Comparison of ENCODE assay signal across 9 cellular contexts in genomic region chr1:2190491-2190976, GRCh38. TPM values are rescaled to one million over a fixed set of nuclear protein-coding genes. Genes with fewer than 3 reads are reported as not detected.
A peak's percentile ranks its signal among the peaks of the same experiment; 100 is the strongest.
DNase-seq lines count a peak whose midpoint lies in the region; ATAC-seq and TF ChIP-seq lines count a peak whose summit lies in the region.
"Had no signal": no experiment of that assay in that cellular context is flagged by ENCODE, and none has a peak within 500 bp of the region (broad histone marks: within the 10 kb centered on the region; RNA-seq: fewer than 3 reads in every experiment).

No MANE protein-coding gene starts in this region.

- H4K91ac ChIP-seq in H9 (ENCODE audit: insufficient read length, low read depth, low read length), result no peak overlapping the region

- TF ChIP-seq POLR2A in uterus (IDR thresholded peaks at IDR 0.05), result no peak

- H2AK5ac ChIP-seq in H9 (ENCODE audit: insufficient read length, low read length), result no peak overlapping the region

- H3K4me3 ChIP-seq in muscle layer of colon (ENCODE audit: low read depth in 1 of 2, low read length in 2 of 2) (peak overlapping the region; percentile 22 to 76), uterus (peak overlapping the region; percentile 51 to 67)

- intact Hi-C loops in Right ventricle myocardium inferior (cut with DNase I), result loop anchor here (5.0 to 10.0 kb wide), 2 partner anchors 354 to 1182 kb away; no protein-coding TSS in a partner anchor
- intact Hi-C loops in cardiac septum (cut with DNase I), result no loop called here
- intact Hi-C loops in dendritic cell treated with granulocyte-macrophage colony-stimulating factor and Interleukin-4, amounts not matched to agents 40 ng/mL and 50 ng/mL, for 4 days (cut with micrococcal nuclease), result no loop called here
- intact Hi-C loops in uterus (cut with DNase I; ENCODE audit: low total_unique reads), result no loop called here

- H3K79me2 ChIP-seq in H9 (ENCODE audit: insufficient read depth, low read length), result no peaks in the 10 kb centered on the region; the same call in 1 of the 2 replicates

- no peaks in the 10 kb centered on the region for H3K79me1 ChIP-seq in H9 (ENCODE audit: insufficient read depth, low read depth, low read length, poor library complexity, severe bottlenecking)

- TF ChIP-seq CTCF in uterus (IDR thresholded peaks at IDR 0.05), result no peak
- no peak for TF ChIP-seq CTCF in H9 (conservative IDR thresholded peaks at IDR 0.05)
- no peak for TF ChIP-seq CTCF in foreskin keratinocyte (conservative IDR thresholded peaks at IDR 0.05)

- H3K27ac ChIP-seq in muscle layer of colon (ENCODE audit: low read depth, low read length), result peak overlapping the region; percentile 97
- peak overlapping the region; percentile 94 to 97 for H3K27ac ChIP-seq in uterus
- no peak overlapping the region for H3K27ac ChIP-seq in H9 (ENCODE audit: insufficient read length, low read depth, low read length)
- H3K27ac ChIP-seq in foreskin keratinocyte, result no peak overlapping the region

- no peak overlapping the region for H2BK15ac ChIP-seq in H9 (ENCODE audit: low read depth, low read length)

- H3K4ac ChIP-seq in H9 (ENCODE audit: low read depth, low read length), result no peak overlapping the region

- H3K27me3 Mint-ChIP-seq in dendritic cell treated with granulocyte-macrophage colony-stimulating factor and Interleukin-4, amounts not matched to agents 40 ng/mL and 50 ng/mL, for 4 days, result no peaks in the 10 kb centered on the region
- H3K27me3 Mint-ChIP-seq in H9 (ENCODE audit: low read depth), result no peaks in the 10 kb centered on the region

- H3K9me3 ChIP-seq in muscle layer of colon (ENCODE audit: low read length), result no peaks in the 10 kb centered on the region
- no peaks in the 10 kb centered on the region for H3K9me3 ChIP-seq in uterus
- no peaks in the 10 kb centered on the region for H3K9me3 ChIP-seq in H9 (ENCODE audit: control insufficient read depth, low read depth, low read length)

- peak; percentile 1 for ATAC-seq in Right ventricle myocardium inferior
- no peak for ATAC-seq in foreskin keratinocyte

- no peak overlapping the region for H2BK20ac ChIP-seq in H9 (ENCODE audit: low read depth, low read length, poor library complexity, severe bottlenecking)

- peaks cover 37% of the 10 kb centered on the region for H3K36me3 Mint-ChIP-seq in dendritic cell treated with granulocyte-macrophage colony-stimulating factor and Interleukin-4, amounts not matched to agents 40 ng/mL and 50 ng/mL, for 4 days (ENCODE audit: low read depth)
- H3K36me3 Mint-ChIP-seq in H9 (ENCODE audit: insufficient read depth in 1 of 3, low read depth in 3 of 3), result peaks cover 7 to 20% (median 15%) of the 10 kb centered on the region in 3 experiments; a peak in 6 of 7 replicates

- no peak overlapping the region for H3K18ac ChIP-seq in H9 (ENCODE audit: insufficient read length, low read depth, low read length)

- no peak overlapping the region for H3K23ac ChIP-seq in H9 (ENCODE audit: insufficient read length, low read depth, low read length)

- peak overlapping the region; percentile 75 for H3K27ac Mint-ChIP-seq in dendritic cell treated with granulocyte-macrophage colony-stimulating factor and Interleukin-4, amounts not matched to agents 40 ng/mL and 50 ng/mL, for 4 days
- H3K27ac Mint-ChIP-seq in H9, result 0 out of 7 replicates have a peak overlapping the region, but pooled peaks of 1 of the 3 experiments have one; percentile 20

- no peak overlapping the region for H2BK12ac ChIP-seq in H9 (ENCODE audit: insufficient read length, low read depth, low read length)

- peaks cover 5% of the 10 kb centered on the region for H3K23me2 ChIP-seq in H9 (ENCODE audit: insufficient read length, low read depth, low read length, poor library complexity, severe bottlenecking)

- no CpG with 5 or more reads among the region's 19 CpGs for WGBS in H9 (ENCODE audit: extremely low coverage, insufficient read length, low lambda C conversion rate)

- no peak overlapping the region for H3K14ac ChIP-seq in H9 (ENCODE audit: insufficient read depth, low read length)

- no peaks in the 10 kb centered on the region for H3K9me3 Mint-ChIP-seq in dendritic cell treated with granulocyte-macrophage colony-stimulating factor and Interleukin-4, amounts not matched to agents 40 ng/mL and 50 ng/mL, for 4 days
- no peaks in the 10 kb centered on the region for H3K9me3 Mint-ChIP-seq in H9

- peaks cover 39% of the 10 kb centered on the region for H3K4me1 Mint-ChIP-seq in dendritic cell treated with granulocyte-macrophage colony-stimulating factor and Interleukin-4, amounts not matched to agents 40 ng/mL and 50 ng/mL, for 4 days (ENCODE audit: low read depth)
- peaks cover 10 to 12% of the 10 kb centered on the region in 2 experiments; a peak in 3 of 4 replicates for H3K4me1 Mint-ChIP-seq in H9

- no peaks in the 10 kb centered on the region for H4K20me1 ChIP-seq in H9 (ENCODE audit: control insufficient read depth, insufficient read depth, insufficient read length)

- no peak overlapping the region for H2BK5ac ChIP-seq in H9 (ENCODE audit: insufficient read length, low read length)

- H2AFZ ChIP-seq in H9 (ENCODE audit: low read length), result no peak overlapping the region

- H3K9ac ChIP-seq in muscle layer of colon (ENCODE audit: low read length) (peak overlapping the region; percentile 86), H9 (ENCODE audit: extremely low read depth, insufficient read length, low read length) (no peak overlapping the region)

- H3K56ac ChIP-seq in H9 (ENCODE audit: insufficient read length, low read depth, low read length), result no peak overlapping the region

- H3K27me3 ChIP-seq in muscle layer of colon (ENCODE audit: control insufficient read depth in 1 of 2, insufficient read depth in 2 of 2, low read length in 2 of 2) (no peaks in the 10 kb centered on the region), uterus (no peaks in the 10 kb centered on the region), H9 (ENCODE audit: insufficient read depth, low read length) (no peaks in the 10 kb centered on the region), foreskin keratinocyte (no peaks in the 10 kb centered on the region)

- H3T11ph ChIP-seq in H9 (ENCODE audit: low read length), result no peak overlapping the region

- H3K36me3 ChIP-seq in muscle layer of colon (ENCODE audit: insufficient read depth, low read length) (no peaks in the 10 kb centered on the region), uterus (no peaks in the 10 kb centered on the region)

- H3K4me1 ChIP-seq in muscle layer of colon (ENCODE audit: insufficient read depth, low read length) (peaks cover 45% of the 10 kb centered on the region), uterus (peaks cover 0 to 21% of the 10 kb centered on the region in 2 donors), H9 (ENCODE audit: insufficient read depth, low read length) (no peaks in the 10 kb centered on the region), foreskin keratinocyte (no peaks in the 10 kb centered on the region)

- no peak overlapping the region for H2BK120ac ChIP-seq in H9 (ENCODE audit: low read depth, low read length, poor library complexity, severe bottlenecking)

- no peak overlapping the region for H4K5ac ChIP-seq in H9 (ENCODE audit: insufficient read length, low read depth, low read length)

- DNase-seq in Right ventricle myocardium inferior (ENCODE audit: missing footprints) (peak; percentile 74), cardiac septum (ENCODE audit: low spot score) (no peak), uterus (peak in 1 of 2 donors; percentile 48), H9 (no peak), foreskin keratinocyte (no peak), globus pallidus (ENCODE audit: low spot score) (no peak)
- DNase-seq: activated CD4-positive, alpha-beta T cell treated with anti-CD3 and anti-CD28 coated beads, Interleukin-2, amount 50 U/mL, for 4 hours had no signal

- no peak overlapping the region for H3K4me3 Mint-ChIP-seq in dendritic cell treated with granulocyte-macrophage colony-stimulating factor and Interleukin-4, amounts not matched to agents 40 ng/mL and 50 ng/mL, for 4 days
- peak overlapping the region in 1 of 2 experiments; percentile 24; a peak in 1 of 5 replicates for H3K4me3 Mint-ChIP-seq in H9

- no peak overlapping the region for H3K4me2 ChIP-seq in H9 (ENCODE audit: insufficient read depth, insufficient read length, low read length)

- H4K8ac ChIP-seq in H9 (replicated peaks; ENCODE audit: insufficient read length, low read depth, low read length), result no peak overlapping the region

RNA-seq across cellular contexts. Expression of gene FAAP20, which starts 4.0 kb away (rescaled TPM):
- 43.9 TPM for total RNA-seq in Right ventricle myocardium inferior
- total RNA-seq in cardiac septum, result 40.5 TPM
- total RNA-seq in uterus, result 10 to 100 TPM in 2 of 4 donors, 1 to 10 TPM in 2; 1.5 to 68.5 (median 15.4) TPM
- 119 and 125 TPM in 2 replicates for total RNA-seq in H9 (2021)
- total RNA-seq in foreskin keratinocyte, result 30.3 and 32.0 TPM in 2 replicates
- polyA plus RNA-seq in foreskin keratinocyte, result 82.5 and 103 TPM in 2 replicates

RNA-seq across cellular contexts. Expression of gene SKI, which starts 37.6 kb away (rescaled TPM):
- 38.5 TPM for total RNA-seq in Right ventricle myocardium inferior
- total RNA-seq in cardiac septum, result 39.9 TPM
- 100 to 1,000 TPM in 1 of 4 donors, 10 to 100 TPM in 3; 22.8 to 148 (median 34.9) TPM for total RNA-seq in uterus
- 88.8 and 89.5 TPM in 2 replicates for total RNA-seq in H9 (2021)
- total RNA-seq in foreskin keratinocyte, result 23.8 and 24.6 TPM in 2 replicates
- 9.3 and 10.7 TPM in 2 replicates for polyA plus RNA-seq in foreskin keratinocyte

Comparison
In these comparisons a context has a peak if more than half of its experiments do, and no peak if none do; other contexts are left out.
1. H3K27ac ChIP-seq: peak in muscle layer of colon (single experiment) and uterus (2 of 2); none in H9 (single experiment) and foreskin keratinocyte (single experiment).